ENCODE assay signal across 18 cellular contexts in genomic region chr17:76081295-76082210, GRCh38. TPM values are rescaled to one million over a fixed set of nuclear protein-coding genes. Genes with fewer than 3 reads are reported as not detected.
DNase-seq lines count a peak whose midpoint lies in the region; ATAC-seq and TF ChIP-seq lines count a peak whose summit lies in the region.
"Had no signal": no experiment of that assay in that cellular context is flagged by ENCODE, and none has a peak within 500 bp of the region (broad histone marks: within the 10 kb centered on the region; RNA-seq: fewer than 3 reads in every experiment).

No MANE protein-coding gene starts in this region.

- H3K4me1 Mint-ChIP-seq in CD4-positive, alpha-beta memory T cell: peaks cover 13 to 36% (median 27%) of the 10 kb centered on the region in 4 donors
- H3K4me1 Mint-ChIP-seq in natural killer cell: peaks cover 9 to 16% of the 10 kb centered on the region in 2 donors

- intact Hi-C loops in CD4-positive, alpha-beta memory T cell (cut with micrococcal nuclease): no loop called here
- intact Hi-C loops in natural killer cell (cut with micrococcal nuclease): no loop called here

- CTCF ChIA-PET in CD4-positive, alpha-beta memory T cell (lab: Charles Lee; ENCODE audit: partially characterized antibody): interaction anchor here (1.3 to 1.4 kb wide), 2 partner anchors 67 to 198 kb away, joined by 3 to 4 read pairs; no protein-coding TSS in a partner anchor
- CTCF ChIA-PET in RWPE1 (lab: Yijun Ruan, JAX): interaction anchor here (1.0 to 1.8 kb wide), 2 partner anchors 198 kb away, joined by 4 to 5 read pairs; no protein-coding TSS in a partner anchor

- no peak overlapping the region for H3K4me3 ChIP-seq in CD4-positive, alpha-beta memory T cell (ENCODE audit: low read length in 2 of 2)
- H3K4me3 ChIP-seq: gastrocnemius medialis, tibial artery had no signal

- H3K27ac Mint-ChIP-seq in CD4-positive, alpha-beta memory T cell: peak overlapping the region in 5 of 7 donors; percentile 44 to 83 (median 70)
- H3K27ac Mint-ChIP-seq in natural killer cell: peak overlapping the region in 1 of 2 donors; percentile 37

- H3K27ac ChIP-seq in CD4-positive, alpha-beta memory T cell (ENCODE audit: low read depth, low read length): no peak overlapping the region
- peak overlapping the region; percentile 34 for H3K27ac ChIP-seq in RWPE1
- H3K27ac ChIP-seq: gastrocnemius medialis, tibial artery had no signal

- POLR2A ChIA-PET in CD4-positive, alpha-beta memory T cell (lab: Charles Lee; ENCODE audit: partially characterized antibody): interaction anchor here (0.6 to 2.8 kb wide), 6 partner anchors 12 to 482 kb away, joined by 3 to 14 read pairs (median 4); partner anchors contain the start of gene EXOC7
- POLR2A ChIA-PET in RWPE1 (lab: Yijun Ruan, JAX; ENCODE audit: low non-redundant PET): no interaction called here

- no peak for DNase-seq in CD4-positive, alpha-beta memory T cell
- DNase-seq in RWPE1 (ENCODE audit: low spot score): no peak
- peak; percentile 41 for DNase-seq in left kidney (ENCODE audit: low read depth, low spot score)
- no peak for DNase-seq in SK-N-DZ (ENCODE audit: low spot score)
- DNase-seq in natural killer cell: no peak
- DNase-seq: central memory CD4-positive, alpha-beta T cell; NCI-H1105; NCI-H2227 treated with DMSO at 0.1 percent for 48 hours; stimulated activated CD4-positive, alpha-beta T cell treated with anti-CD3 and anti-CD28 coated beads, Interleukin-1b, Interleukin-23, amount 100 ng/mL, for 48 hours; stimulated activated CD8-positive, alpha-beta memory T cell treated with anti-CD3 and anti-CD28 coated beads, Interleukin-4, amount 100 ng/mL, for 48 hours; tibial artery had no signal

- H3K9me3 Mint-ChIP-seq in CD4-positive, alpha-beta memory T cell: peaks cover 0 to 3% (median 0%) of the 10 kb centered on the region in 8 donors
- H3K9me3 Mint-ChIP-seq in natural killer cell: no peaks in the 10 kb centered on the region
- H3K9me3 Mint-ChIP-seq: activated naive CD4-positive, alpha-beta T cell treated with anti-CD3 and anti-CD28 coated beads, Interleukin-2, amount 50 U/mL, for 24 hours had no signal

- ATAC-seq in activated CD4-positive, CD25-positive, alpha-beta regulatory T cell treated with anti-CD3 and anti-CD28 coated beads, Interleukin-2, amount 50 U/mL, for 24 hours: no peak
- no peak for ATAC-seq in natural killer cell
- ATAC-seq: gastrocnemius medialis had no signal

- peaks cover 29% of the 10 kb centered on the region for H3K36me3 ChIP-seq in CD4-positive, alpha-beta memory T cell (ENCODE audit: insufficient read depth, low read length)

- no peak overlapping the region for H3K4me3 Mint-ChIP-seq in CD4-positive, alpha-beta memory T cell
- no peak overlapping the region for H3K4me3 Mint-ChIP-seq in natural killer cell
- H3K4me3 Mint-ChIP-seq: activated naive CD4-positive, alpha-beta T cell treated with anti-CD3 and anti-CD28 coated beads, Interleukin-2, amount 50 U/mL, for 24 hours had no signal

- H3K9me3 ChIP-seq in CD4-positive, alpha-beta memory T cell (ENCODE audit: control insufficient read depth in 1 of 2, low read length in 2 of 2): no peaks in the 10 kb centered on the region
- H3K9me3 ChIP-seq: gastrocnemius medialis, tibial artery had no signal

- H3K27me3 ChIP-seq in CD4-positive, alpha-beta memory T cell (ENCODE audit: insufficient read depth, low read length): peaks cover 10% of the 10 kb centered on the region

- TF ChIP-seq CTCF in RWPE1 (conservative IDR thresholded peaks at IDR 0.05; ENCODE audit: low read depth) (no peak), natural killer cell (IDR thresholded peaks at IDR 0.05) (no peak)

- H3K36me3 Mint-ChIP-seq in CD4-positive, alpha-beta memory T cell: peaks cover 6 to 26% of the 10 kb centered on the region in 2 donors
- no peaks in the 10 kb centered on the region for H3K36me3 Mint-ChIP-seq in natural killer cell

- H3K4me1 ChIP-seq in CD4-positive, alpha-beta memory T cell (ENCODE audit: insufficient read depth, low read length): peaks cover 19% of the 10 kb centered on the region

- peaks cover 4% of the 10 kb centered on the region in 2 donors for H3K27me3 Mint-ChIP-seq in CD4-positive, alpha-beta memory T cell
- peaks cover 10 to 19% of the 10 kb centered on the region in 2 donors for H3K27me3 Mint-ChIP-seq in natural killer cell (ENCODE audit: low read depth in 2 of 2)

RNA-seq across cellular contexts. Expression of gene ZACN, which starts 2.6 kb away (rescaled TPM):
- under 1 TPM in 1 of 2 experiments, not detected in 1; 0.35 TPM for total RNA-seq in CD4-positive, alpha-beta memory T cell
- 1 to 10 TPM in 1 of 2 donors, not detected in 1; 1.0 TPM for polyA plus RNA-seq in CD4-positive, alpha-beta memory T cell
- not detected in 2 replicates for polyA plus RNA-seq in SK-N-DZ (2014; cell fraction: cytosol; rRNA removed)
- 0.17 and 1.3 TPM in 2 replicates for polyA plus RNA-seq in SK-N-DZ (2014; cell fraction: nucleus; rRNA removed)
- total RNA-seq in natural killer cell: under 1 TPM; 0.28 to 0.80 (median 0.50) TPM
- total RNA-seq: endothelial cell of umbilical vein, gastrocnemius medialis, H4, pulmonary artery endothelial cell had no signal
- polyA plus RNA-seq: AG04450 had no signal

RNA-seq across cellular contexts. Expression of gene GALR2, which starts 7.0 kb away (rescaled TPM):
- not detected for total RNA-seq in CD4-positive, alpha-beta memory T cell
- under 1 TPM in 1 of 2 donors, not detected in 1; 0.37 TPM for polyA plus RNA-seq in CD4-positive, alpha-beta memory T cell
- polyA plus RNA-seq in SK-N-DZ (2014; cell fraction: cytosol; rRNA removed): 0.71 TPM in 1 of 2 replicates, not detected in the other
- 0.14 TPM in 1 of 2 replicates, not detected in the other for polyA plus RNA-seq in SK-N-DZ (2014; cell fraction: nucleus; rRNA removed)
- total RNA-seq in natural killer cell: under 1 TPM in 2 of 3 donors, not detected in 1; 0.27 to 0.53 TPM
- total RNA-seq: endothelial cell of umbilical vein, pulmonary artery endothelial cell had no signal
- polyA plus RNA-seq: AG04450 had no signal

RNA-seq across cellular contexts. Expression of gene SRP68, which starts 9.2 kb away (rescaled TPM):
- total RNA-seq in CD4-positive, alpha-beta memory T cell: 10 to 100 TPM; 86.5 to 92.4 TPM
- 10 to 100 TPM; 59.1 to 84.9 TPM for polyA plus RNA-seq in CD4-positive, alpha-beta memory T cell
- 31.3 and 32.5 TPM in 2 replicates for polyA plus RNA-seq in SK-N-DZ (2014; cell fraction: cytosol; rRNA removed)
- polyA plus RNA-seq in SK-N-DZ (2014; cell fraction: nucleus; rRNA removed): 29.9 and 44.1 TPM in 2 replicates
- total RNA-seq in natural killer cell: 10 to 100 TPM; 57.8 to 74.4 (median 70.7) TPM

RNA-seq across cellular contexts. Expression of gene EXOC7, which starts 22.0 kb away (rescaled TPM):
- total RNA-seq in CD4-positive, alpha-beta memory T cell: 100 to 1,000 TPM; 183 to 184 TPM
- 10 to 100 TPM; 36.2 to 66.9 TPM for polyA plus RNA-seq in CD4-positive, alpha-beta memory T cell
- 57.8 and 63.1 TPM in 2 replicates for polyA plus RNA-seq in SK-N-DZ (2014; cell fraction: cytosol; rRNA removed)
- 161 and 177 TPM in 2 replicates for polyA plus RNA-seq in SK-N-DZ (2014; cell fraction: nucleus; rRNA removed)
- 100 to 1,000 TPM; 130 to 149 (median 142) TPM for total RNA-seq in natural killer cell

RNA-seq across cellular contexts. Expression of gene EVPL, which starts 54.4 kb away (rescaled TPM):
- not detected for total RNA-seq in CD4-positive, alpha-beta memory T cell
- not detected for polyA plus RNA-seq in CD4-positive, alpha-beta memory T cell
- polyA plus RNA-seq in SK-N-DZ (2014; cell fraction: cytosol; rRNA removed): 0.95 and 1.2 TPM in 2 replicates
- 2.9 and 3.9 TPM in 2 replicates for polyA plus RNA-seq in SK-N-DZ (2014; cell fraction: nucleus; rRNA removed)
- 1 to 10 TPM in 1 of 3 donors, under 1 TPM in 1, not detected in 1; 0.94 to 1.2 TPM for total RNA-seq in natural killer cell
- total RNA-seq: endothelial cell of umbilical vein, H4, pulmonary artery endothelial cell had no signal
- polyA plus RNA-seq: AG04450, endothelial cell of umbilical vein had no signal
